In genomic region chr7:34735526-34735925, GRCh38 we compare ENCODE assay signal across 1 cellular context.
A peak's percentile ranks its signal among the peaks of the same experiment; 100 is the strongest.
TF ChIP-seq lines count a peak whose summit lies in the region.

No MANE protein-coding gene starts in this region.

TF ChIP-seq in GM12878, 131 proteins besides CTCF, POLR2A, EP300 and RAD21 (continued from another document):
- TF ChIP-seq ZBTB40 (IDR thresholded peaks at IDR 0.05; ENCODE audit: borderline replicate concordance), result peak; percentile 14; the same call in 1 of the 2 replicates
